In genomic region chr2:241354668-241355658, GRCh38 we compare ENCODE assay signal across 1 cellular context.
A peak's percentile ranks its signal among the peaks of the same experiment; 100 is the strongest.
TF ChIP-seq lines count a peak whose summit lies in the region.

No MANE protein-coding gene starts in this region.

TF ChIP-seq in HepG2, 621 proteins besides CTCF, POLR2A, EP300 and RAD21 (continued from another document and continues in another):
- TF ChIP-seq TBL1XR1 (IDR thresholded peaks at IDR 0.05; ENCODE audit: borderline replicate concordance, low read length, partially characterized antibody) (no peak), SMYD3 (CRISPR knock-in tag; IDR thresholded peaks at IDR 0.05) (no peak), ZBTB42 (CRISPR knock-in tag; IDR thresholded peaks at IDR 0.05) (no peak), ZNF382 (CRISPR knock-in tag; IDR thresholded peaks at IDR 0.05; ENCODE audit: borderline replicate concordance) (no peak), SMAD9 (CRISPR knock-in tag; IDR thresholded peaks at IDR 0.05) (no peak), IRF9 (CRISPR knock-in tag; IDR thresholded peaks at IDR 0.05; ENCODE audit: borderline replicate concordance) (no peak), PHF21A (CRISPR knock-in tag; IDR thresholded peaks at IDR 0.05) (no peak), PRPF4 (IDR thresholded peaks at IDR 0.05; ENCODE audit: low read depth, low read length, poor library complexity, severe bottlenecking) (no peak), SYNCRIP (IDR thresholded peaks at IDR 0.05; ENCODE audit: insufficient read depth, low read depth, low read length) (no peak), ZNF556 (CRISPR knock-in tag; IDR thresholded peaks at IDR 0.05; ENCODE audit: borderline replicate concordance) (no peak), CAMTA2 (CRISPR knock-in tag; IDR thresholded peaks at IDR 0.05; ENCODE audit: borderline replicate concordance) (no peak), ZNF558 (CRISPR knock-in tag; IDR thresholded peaks at IDR 0.05; ENCODE audit: borderline replicate concordance) (no peak), ZBTB44 (CRISPR knock-in tag; IDR thresholded peaks at IDR 0.05) (no peak), ZNF460 (CRISPR knock-in tag; IDR thresholded peaks at IDR 0.05; ENCODE audit: borderline replicate concordance) (no peak), ZMYM4 (CRISPR knock-in tag; IDR thresholded peaks at IDR 0.05) (no peak), TBX3 (IDR thresholded peaks at IDR 0.05; ENCODE audit: borderline replicate concordance) (no peak), ZNF691 (CRISPR knock-in tag; IDR thresholded peaks at IDR 0.05; ENCODE audit: borderline replicate concordance, low read depth) (peak; percentile 72; the same call in 1 of the 2 replicates), ZNF512B (CRISPR knock-in tag; IDR thresholded peaks at IDR 0.05; ENCODE audit: borderline replicate concordance) (0 out of 2 replicates have a peak, but pooled peaks have one; percentile 71), ZNF138 (CRISPR knock-in tag; IDR thresholded peaks at IDR 0.05; ENCODE audit: low read depth) (no peak), TARDBP (CRISPR knock-in tag; IDR thresholded peaks at IDR 0.05) (no peak), ZSCAN21 (CRISPR knock-in tag; IDR thresholded peaks at IDR 0.05; ENCODE audit: borderline replicate concordance) (peak; percentile 54), ZNF225 (CRISPR knock-in tag; IDR thresholded peaks at IDR 0.05) (no peak), TP53 (CRISPR knock-in tag; conservative IDR thresholded peaks at IDR 0.05) (no peak), TAF15 (IDR thresholded peaks at IDR 0.05; ENCODE audit: low read depth, low read length, poor library complexity, severe bottlenecking) (no peak), CBX2 (IDR thresholded peaks at IDR 0.05; ENCODE audit: low read depth, low read length) (no peak), CBX2 (CRISPR knock-in tag; IDR thresholded peaks at IDR 0.05; ENCODE audit: low read depth) (no peak), HCFC1 (IDR thresholded peaks at IDR 0.05; ENCODE audit: low read depth, low read length) (no peak), GPBP1L1 (CRISPR knock-in tag; IDR thresholded peaks at IDR 0.05) (no peak), ZBTB7A (CRISPR knock-in tag; IDR thresholded peaks at IDR 0.05) (no peak), ZNF549 (CRISPR knock-in tag; IDR thresholded peaks at IDR 0.05) (no peak), ZNF883 (CRISPR knock-in tag; IDR thresholded peaks at IDR 0.05; ENCODE audit: not compliant biosample characterization) (peak; percentile 50), ZNF557 (CRISPR knock-in tag; IDR thresholded peaks at IDR 0.05) (no peak), HDAC2 (CRISPR knock-in tag; IDR thresholded peaks at IDR 0.05) (peak; percentile 72; the same call in 1 of the 2 replicates), JUND (CRISPR knock-in tag; IDR thresholded peaks at IDR 0.05) (no peak), ZFP36L2 (CRISPR knock-in tag; IDR thresholded peaks at IDR 0.05) (no peak), ATF3 (CRISPR knock-in tag; IDR thresholded peaks at IDR 0.05) (no peak; the same call in 1 of the 2 replicates), ZFP91 (CRISPR knock-in tag; IDR thresholded peaks at IDR 0.05; ENCODE audit: borderline replicate concordance) (peak; percentile 89), ADNP (CRISPR knock-in tag; IDR thresholded peaks at IDR 0.05) (no peak), DRAP1 (CRISPR knock-in tag; IDR thresholded peaks at IDR 0.05) (no peak), BCL3 (CRISPR knock-in tag; IDR thresholded peaks at IDR 0.05) (peak; percentile 59; the same call in 1 of the 2 replicates), ZNF362 (CRISPR knock-in tag; IDR thresholded peaks at IDR 0.05; ENCODE audit: borderline replicate concordance) (peak; percentile 21; the same call in 1 of the 2 replicates), DPF2 (CRISPR knock-in tag; IDR thresholded peaks at IDR 0.05; ENCODE audit: borderline replicate concordance, low read depth) (no peak), SKI (IDR thresholded peaks at IDR 0.05; ENCODE audit: partially characterized antibody) (peak; percentile 12), ZBTB25 (CRISPR knock-in tag; IDR thresholded peaks at IDR 0.05) (no peak), SRF (IDR thresholded peaks at IDR 0.05; ENCODE audit: low read depth, low read length) (no peak), RNF2 (conservative IDR thresholded peaks at IDR 0.05; ENCODE audit: low read depth) (no peak), ZNF83 (CRISPR knock-in tag; IDR thresholded peaks at IDR 0.05; ENCODE audit: borderline replicate concordance) (no peak), SRSF9 (IDR thresholded peaks at IDR 0.05; ENCODE audit: borderline replicate concordance, insufficient read depth, low read depth, low read length, poor library complexity, severe bottlenecking) (no peak), MBNL3 (CRISPR knock-in tag; conservative IDR thresholded peaks at IDR 0.05) (no peak), GLMP (CRISPR knock-in tag; IDR thresholded peaks at IDR 0.05; ENCODE audit: borderline replicate concordance) (no peak)
